In the genomic region with DNA sequence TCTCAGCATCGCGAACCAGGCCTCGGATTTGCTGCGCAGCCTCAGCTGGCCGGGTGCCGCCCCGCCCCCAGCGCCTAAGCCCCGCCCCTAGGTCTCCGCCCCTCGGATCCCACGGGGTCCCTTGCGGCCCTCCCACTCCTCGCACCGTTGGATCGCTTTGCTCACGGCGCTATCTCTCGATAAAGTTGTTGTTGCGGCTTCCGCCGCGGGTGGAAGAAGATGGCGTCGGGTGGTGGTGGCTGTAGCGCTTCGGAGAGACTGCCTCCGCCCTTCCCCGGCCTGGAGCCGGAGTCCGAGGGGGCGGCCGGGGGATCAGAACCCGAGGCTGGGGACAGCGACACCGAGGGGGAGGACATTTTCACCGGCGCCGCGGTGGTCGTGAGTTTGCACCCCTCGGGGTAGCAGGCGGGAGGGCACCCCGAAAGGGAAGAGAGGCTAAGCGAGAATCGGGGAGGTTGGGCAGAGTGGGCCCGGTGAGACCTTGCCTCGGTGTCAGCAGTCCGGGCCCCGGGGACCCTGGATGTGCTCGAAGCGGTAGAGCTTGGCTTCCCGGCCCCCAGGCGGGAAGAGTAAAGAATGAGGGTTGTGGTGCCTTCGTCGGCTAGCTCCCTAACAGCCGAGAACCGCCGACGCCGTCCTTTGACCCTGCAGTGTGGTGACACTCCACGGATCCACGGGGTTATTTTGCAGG, we compare ENCODE assay signal across 8 cellular contexts. TPM values are rescaled to one million over a fixed set of nuclear protein-coding genes. Genes with fewer than 3 reads are reported as not detected.
A peak's percentile ranks its signal among the peaks of the same experiment; 100 is the strongest.
DNase-seq lines count a peak whose midpoint lies in the region; ATAC-seq and TF ChIP-seq lines count a peak whose summit lies in the region.

A gene with protein sequence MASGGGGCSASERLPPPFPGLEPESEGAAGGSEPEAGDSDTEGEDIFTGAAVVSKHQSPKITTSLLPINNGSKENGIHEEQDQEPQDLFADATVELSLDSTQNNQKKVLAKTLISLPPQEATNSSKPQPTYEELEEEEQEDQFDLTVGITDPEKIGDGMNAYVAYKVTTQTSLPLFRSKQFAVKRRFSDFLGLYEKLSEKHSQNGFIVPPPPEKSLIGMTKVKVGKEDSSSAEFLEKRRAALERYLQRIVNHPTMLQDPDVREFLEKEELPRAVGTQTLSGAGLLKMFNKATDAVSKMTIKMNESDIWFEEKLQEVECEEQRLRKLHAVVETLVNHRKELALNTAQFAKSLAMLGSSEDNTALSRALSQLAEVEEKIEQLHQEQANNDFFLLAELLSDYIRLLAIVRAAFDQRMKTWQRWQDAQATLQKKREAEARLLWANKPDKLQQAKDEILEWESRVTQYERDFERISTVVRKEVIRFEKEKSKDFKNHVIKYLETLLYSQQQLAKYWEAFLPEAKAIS (plus strand): TSS at position 188 of the 691 bp plus-strand sequence. CDS start 32 bp downstream, at position 220.

- H3K27ac Mint-ChIP-seq in T-helper 1 cell treated with Interleukin-12 subunit alpha and Interleukin-12 subunit beta and Interleukin-4 antibody, amounts not matched to agents 30 μg/mL and 1 μg/mL, for 36 hours, result peak within 1 kb of the TSS; percentile 99

- peak in 1 of 2 donors; percentile 90 for TF ChIP-seq POLR2A in heart left ventricle (IDR thresholded peaks at IDR 0.05)
- peak; percentile 89 to 97 for TF ChIP-seq POLR2A in tibial nerve (IDR thresholded peaks at IDR 0.05)

- DNase-seq in GM10266 (ENCODE audit: extremely low spot score) (peak; percentile 86), NCI-H187 (lab: John Stamatoyannopoulos, UW) (peak; percentile 59 to 61), amniotic epithelial cell (ENCODE audit: low read depth) (peak; percentile 93), heart left ventricle (peak; percentile 95 to 96 (median 96)), pons (ENCODE audit: low spot score) (peak; percentile 96), tibial nerve (ENCODE audit: low spot score in 2 of 2) (peak; percentile 86 to 92)

- H3K4me3 Mint-ChIP-seq in T-helper 1 cell treated with Interleukin-12 subunit alpha and Interleukin-12 subunit beta and Interleukin-4 antibody, amounts not matched to agents 30 μg/mL and 1 μg/mL, for 36 hours, result peak within 1 kb of the TSS; percentile 95

- intact Hi-C loops in heart left ventricle (cut with DNase I), result loop anchor here in 7 of 10 donors (2.0 to 10.0 kb wide), 3 partner anchors 49 to 67 kb away; partner anchors contain the start of genes SNX22 (in 6 of the 7) and PPIB (in 1 of the 7)

- TF ChIP-seq CTCF in GM10266 (IDR thresholded peaks at IDR 0.05; ENCODE audit: control insufficient read depth, insufficient read depth, low read depth, missing control alignments) (no peak), heart left ventricle (IDR thresholded peaks at IDR 0.05) (no peak), tibial nerve (IDR thresholded peaks at IDR 0.05) (peak in 1 of 5 experiments; percentile 75)

- H3K27me3 Mint-ChIP-seq in T-helper 1 cell treated with Interleukin-12 subunit alpha and Interleukin-12 subunit beta and Interleukin-4 antibody, amounts not matched to agents 30 μg/mL and 1 μg/mL, for 36 hours (ENCODE audit: low read depth), result no peaks in the 10 kb centered on the region

- H3K4me3 ChIP-seq in heart left ventricle, result peak within 1 kb of the TSS; percentile 75 to 99 (median 92)
- H3K4me3 ChIP-seq in tibial nerve, result peak within 1 kb of the TSS; percentile 89 to 98 (median 96)

- H3K36me3 ChIP-seq in heart left ventricle (peaks cover 0 to 7% (median 0%) of the 10 kb centered on the region in 9 donors), tibial nerve (no peaks in the 10 kb centered on the region)

- H3K9me3 ChIP-seq in heart left ventricle (no peaks in the 10 kb centered on the region), tibial nerve (no peaks in the 10 kb centered on the region)

- H3K4me1 Mint-ChIP-seq in T-helper 1 cell treated with Interleukin-12 subunit alpha and Interleukin-12 subunit beta and Interleukin-4 antibody, amounts not matched to agents 30 μg/mL and 1 μg/mL, for 36 hours (ENCODE audit: low read depth), result peaks cover 50% of the 10 kb centered on the region

- peak within 1 kb of the TSS; percentile 69 to 95 (median 88) for H3K27ac ChIP-seq in heart left ventricle
- peak within 1 kb of the TSS; percentile 82 to 95 (median 92) for H3K27ac ChIP-seq in tibial nerve

- 0 to 1% (median 0%) methylated on average over 35 to 63 of the region's 63 CpGs for WGBS in heart left ventricle, 4 donors
- 0 to 1% methylated on average over 46 to 62 of the region's 63 CpGs for WGBS in tibial nerve, 2 donors

- peaks cover 9% of the 10 kb centered on the region for H3K36me3 Mint-ChIP-seq in T-helper 1 cell treated with Interleukin-12 subunit alpha and Interleukin-12 subunit beta and Interleukin-4 antibody, amounts not matched to agents 30 μg/mL and 1 μg/mL, for 36 hours (ENCODE audit: low read depth)

- no peaks in the 10 kb centered on the region for H3K9me3 Mint-ChIP-seq in T-helper 1 cell treated with Interleukin-12 subunit alpha and Interleukin-12 subunit beta and Interleukin-4 antibody, amounts not matched to agents 30 μg/mL and 1 μg/mL, for 36 hours

- H3K4me1 ChIP-seq in heart left ventricle (peaks cover 8 to 84% (median 63%) of the 10 kb centered on the region in 12 donors), tibial nerve (peaks cover 0 to 76% (median 51%) of the 10 kb centered on the region in 4 donors)

- ATAC-seq in HG02840 (IDR thresholded peaks at IDR 0.05; ENCODE audit: low FRiP score, unreplicated experiment), result peak; percentile 43
- peak; percentile 76 to 89 (median 85) for ATAC-seq in heart left ventricle

- TF ChIP-seq EP300 in tibial nerve (IDR thresholded peaks at IDR 0.05), result peak; percentile 92 to 100

- H3K27me3 ChIP-seq in heart left ventricle (no peaks in the 10 kb centered on the region), tibial nerve (no peaks in the 10 kb centered on the region)

RNA-seq across cellular contexts. Expression of the gene that starts here (rescaled TPM):
- 100 to 1,000 TPM in 3 of 9 donors, 10 to 100 TPM in 6; 38.7 to 117 (median 87.2) TPM for total RNA-seq in heart left ventricle
- polyA plus RNA-seq in heart left ventricle, result 10 to 100 TPM; 41.4 to 70.0 TPM
- total RNA-seq in tibial nerve, result 100 to 1,000 TPM; 102 to 128 (median 108) TPM

Comparison
In these comparisons a context has a peak if more than half of its experiments do, and no peak if none do; other contexts are left out.
1. Peak in every context shown above with its lines: DNase-seq, ATAC-seq, H3K4me3 ChIP-seq and H3K27ac ChIP-seq.